8 cellular contexts compared by ENCODE assay signal in genomic region chr19:10419646-10420443, GRCh38. TPM values are rescaled to one million over a fixed set of nuclear protein-coding genes. Genes with fewer than 3 reads are reported as not detected.
DNase-seq lines count a peak whose midpoint lies in the region; TF ChIP-seq lines count a peak whose summit lies in the region.

No MANE protein-coding gene starts in this region.

- H3K27me3 ChIP-seq in A673 (replicated peaks; ENCODE audit: insufficient read depth, low read depth, low read length, poor library complexity) = no peaks in the 10 kb centered on the region

- POLR2A ChIA-PET in A673 (lab: Charles Lee; ENCODE audit: low non-redundant PET) = interaction anchor here (0.6 kb wide), 1 partner anchor 130 kb away, joined by 4 read pairs; the partner anchor contains the start of gene ICAM5

- peaks cover 35% of the 10 kb centered on the region for H3K4me1 ChIP-seq in A673 (ENCODE audit: insufficient read depth, low read length, poor library complexity, severe bottlenecking)

- no peaks in the 10 kb centered on the region for H3K36me3 ChIP-seq in A673 (ENCODE audit: insufficient read depth, low read length, poor library complexity, severe bottlenecking)

- peak overlapping the region; percentile 83 for H3K4me3 ChIP-seq in A673 (ENCODE audit: low read depth, low read length, poor library complexity, severe bottlenecking)

- BruUV-seq in A673 (replicated peaks; lab: Mats Ljungman, UMichigan) = TSS peak; percentile 73

- intact Hi-C loops in A673 (cut with micrococcal nuclease; ENCODE audit: unreplicated experiment) (loop anchor here (2.0 to 5.0 kb wide), 2 partner anchors 15 to 147 kb away; partner anchors contain the start of genes CDKN2D and KRI1), head of caudate nucleus (cut with DNase I) (no loop called here)

- DNase-seq in A673 (ENCODE audit: low spot score) = peak; percentile 99
- DNase-seq in GM03348 (ENCODE audit: low spot score) = peak; percentile 33
- peak; percentile 63 for DNase-seq in NCI-H460 (ENCODE audit: extremely low read depth, low read depth)
- DNase-seq in activated T-cell treated with anti-CD3 and anti-CD28 coated beads, Interleukin-2, amount 50 U/mL, for 48 hours = peak; percentile 77 to 79
- DNase-seq in head of caudate nucleus = peak in 34 of 42 donors; percentile 41 to 83 (median 68)
- DNase-seq in stimulated activated CD8-positive, alpha-beta memory T cell treated with anti-CD3 and anti-CD28 coated beads, Interleukin-4, amount 100 ng/mL, for 48 hours = peak; percentile 74
- no peak for DNase-seq in NOMO-1 treated with DMSO at 0.1 percent for 48 hours (lab: John Stamatoyannopoulos, UW; ENCODE audit: unreplicated experiment)
- no peak for DNase-seq in kidney tubule cell (ENCODE audit: low spot score)

- CTCF ChIA-PET in A673 (lab: Charles Lee) = interaction anchor here (0.6 to 0.8 kb wide), 3 partner anchors 10 to 14 kb away, joined by 3 to 5 read pairs (median 3); no protein-coding TSS in a partner anchor

- H3K27ac ChIP-seq in A673 (ENCODE audit: low read depth, low read length, poor library complexity, severe bottlenecking) = peak overlapping the region; percentile 87

- TF ChIP-seq CTCF in A673 (conservative IDR thresholded peaks at IDR 0.05; ENCODE audit: low read depth, low read length) = no peak

- H3K9me3 ChIP-seq in A673 (ENCODE audit: low read depth, low read length, poor library complexity, severe bottlenecking) = no peaks in the 10 kb centered on the region

RNA-seq across cellular contexts. Expression of gene PDE4A, which starts 0.5 kb away (rescaled TPM):
- 32.5 and 40.1 TPM in 2 replicates for total RNA-seq in A673 (2021)
- total RNA-seq in NCI-H460 (2014; rRNA removed; shearing (Covaris generic)) = 2.1 and 2.2 TPM in 2 replicates
- 2.8 and 5.3 TPM in 2 replicates for polyA plus RNA-seq in NCI-H460 (2014; cell fraction: nucleus; rRNA removed)

RNA-seq across cellular contexts. Expression of gene CDC37, which starts 16.5 kb away (rescaled TPM):
- 272 and 288 TPM in 2 replicates for total RNA-seq in A673 (2021)
- total RNA-seq in NCI-H460 (2014; rRNA removed; shearing (Covaris generic)) = 116 and 131 TPM in 2 replicates
- polyA plus RNA-seq in NCI-H460 (2014; cell fraction: nucleus; rRNA removed) = 639 and 676 TPM in 2 replicates

RNA-seq across cellular contexts. Expression of gene TYK2, which starts 39.5 kb away (rescaled TPM):
- 118 and 121 TPM in 2 replicates for total RNA-seq in A673 (2021)
- total RNA-seq in NCI-H460 (2014; rRNA removed; shearing (Covaris generic)) = 43.4 and 43.9 TPM in 2 replicates
- 191 and 245 TPM in 2 replicates for polyA plus RNA-seq in NCI-H460 (2014; cell fraction: nucleus; rRNA removed)

Comparison
In these comparisons a context has a peak if more than half of its experiments do, and no peak if none do; other contexts are left out.
1. DNase-seq: peak in A673 (single experiment), GM03348 (single experiment), NCI-H460 (single experiment), activated T-cell treated with anti-CD3 and anti-CD28 coated beads, Interleukin-2, amount 50 U/mL, for 48 hours (2 of 2), head of caudate nucleus (34 of 42) and stimulated activated CD8-positive, alpha-beta memory T cell treated with anti-CD3 and anti-CD28 coated beads, Interleukin-4, amount 100 ng/mL, for 48 hours (single experiment); none in NOMO-1 treated with DMSO at 0.1 percent for 48 hours (single experiment) and kidney tubule cell (single experiment).
2. RNA of gene PDE4A, which starts 0.5 kb away (total RNA-seq): 32.5 to 40.1 TPM in A673; 2.1 to 2.2 TPM in NCI-H460; every median in the first group is over 10 times any median in the second.